Comparison of ENCODE assay signal across 1 cellular context in the genomic region with DNA sequence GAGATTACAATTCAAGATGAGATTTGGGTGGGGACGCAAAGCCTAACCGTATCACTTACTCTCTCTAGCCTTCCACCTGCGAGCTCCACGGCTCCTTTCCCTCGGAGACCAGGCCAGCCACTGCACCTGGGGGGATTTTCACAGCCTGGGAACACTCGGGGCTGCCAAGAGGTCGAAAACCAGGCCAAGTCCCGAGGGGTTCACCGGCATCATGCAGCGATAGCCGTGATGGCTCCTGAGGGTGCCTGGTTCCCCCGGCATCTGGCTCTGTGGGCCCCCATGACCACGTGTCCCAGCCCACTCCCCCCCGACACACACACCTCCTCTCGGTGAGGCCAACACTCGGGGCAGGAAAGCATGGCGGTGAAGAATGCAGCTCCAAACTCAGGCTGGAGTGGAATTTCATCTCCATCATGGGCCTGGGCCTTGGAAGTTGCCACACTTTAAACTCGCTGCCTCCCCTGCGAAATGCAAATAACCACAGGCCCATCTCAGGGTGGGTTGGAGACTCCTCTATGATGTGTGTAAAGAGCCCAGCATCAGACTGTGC.
TF ChIP-seq lines count a peak whose summit lies in the region.

No MANE protein-coding gene starts in this region.

TF ChIP-seq in IMR-90, 13 proteins besides CTCF, POLR2A, EP300 and RAD21 (continued from another document):
- TF ChIP-seq ELK1 (IDR thresholded peaks at IDR 0.05; ENCODE audit: borderline replicate concordance, low read depth, low read length) = no peak
- TF ChIP-seq FOS (IDR thresholded peaks at IDR 0.05; ENCODE audit: low read depth, low read length) = no peak
